29 cellular contexts compared by ENCODE assay signal in the genomic region with DNA sequence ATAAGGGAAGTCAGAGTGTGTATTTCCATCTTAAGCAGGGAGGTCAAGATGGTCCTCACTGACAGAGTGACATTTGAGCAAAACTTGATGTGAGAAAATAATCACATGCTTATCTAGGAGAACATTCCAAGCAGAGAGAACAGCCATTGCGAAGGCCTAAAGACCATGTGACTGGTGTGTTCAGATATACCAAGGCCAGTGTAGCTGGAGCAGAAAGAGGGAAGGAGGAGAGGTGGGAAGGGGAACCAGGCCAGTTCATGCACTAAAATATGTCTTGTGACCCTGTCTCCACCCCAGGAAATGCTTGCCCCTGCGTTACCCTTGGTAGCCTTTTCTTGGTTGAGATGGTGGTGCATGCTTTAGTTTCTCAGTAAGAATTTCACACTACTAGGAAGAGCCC.
"Had no signal": no experiment of that assay in that cellular context is flagged by ENCODE, and none has a peak within 500 bp of the region (broad histone marks: within the 10 kb centered on the region; RNA-seq: fewer than 3 reads in every experiment).

No MANE protein-coding gene starts in this region.

- H3K36me3 ChIP-seq: heart left ventricle, neural progenitor cell, neutrophil, stomach, thyroid gland, transverse colon, upper lobe of left lung, uterus had no signal

- FAIRE-seq: keratinocyte had no signal

- H2AFZ ChIP-seq: neural progenitor cell, parathyroid adenoma had no signal

- H3K27me3 ChIP-seq: heart left ventricle, neural progenitor cell, neutrophil, stomach, testis, thyroid gland, transverse colon, upper lobe of left lung, uterus had no signal

- H3K4me3 ChIP-seq: heart left ventricle, lung, neural progenitor cell, psoas muscle, skin epidermis, stomach, testis, thyroid gland, transverse colon, upper lobe of left lung, uterus had no signal

- ATAC-seq: left cardiac atrium; natural killer cell; psoas muscle; sciatic nerve; stimulated activated naive B cell treated with anti-CD40 and anti-IgM and Interleukin-4, amounts not matched to agents 10 μg/mL and 1 μg/mL and 100 μg/mL, for 72 hours; stimulated activated naive CD8-positive, alpha-beta T cell treated with anti-CD3 and anti-CD28 coated beads, Interleukin-15, Interleukin-2, amounts not matched to agents 100 U/mL and 50 U/mL, for 24 hours had no signal

- DNase-seq: glutamatergic neuron; heart left ventricle; kidney glomerular epithelial cell; left cardiac atrium; mesendoderm; naive B cell; natural killer cell; nephron progenitor cell; occipital lobe; psoas muscle; stimulated activated CD4-positive, alpha-beta T cell treated with anti-CD3 and anti-CD28 coated beads, Interleukin-12 subunit alpha, Interleukin-12 subunit beta, amount 100 ng/mL, for 4 hours; stimulated activated CD4-positive, alpha-beta T cell treated with anti-CD3 and anti-CD28 coated beads, Interleukin-15, amount 100 ng/mL, for 24 hours; stimulated activated CD4-positive, alpha-beta T cell treated with anti-CD3 and anti-CD28 coated beads, Interleukin-2, amount 100 ng/mL, for 24 hours; stimulated activated CD4-positive, alpha-beta T cell treated with anti-CD3 and anti-CD28 coated beads, Interleukin-4, amount 100 ng/mL, for 1 hour; stimulated activated naive B cell treated with anti-CD40 and anti-IgM and Interleukin-4, amounts not matched to agents 10 μg/mL and 1 μg/mL and 100 μg/mL, for 72 hours; stimulated activated naive CD8-positive, alpha-beta T cell treated with anti-CD3 and anti-CD28 coated beads, Interleukin-15, Interleukin-2, amounts not matched to agents 100 U/mL and 50 U/mL, for 24 hours; stomach; testis; thyroid gland; transverse colon; uterus had no signal

- H3K4me2 ChIP-seq: neural progenitor cell had no signal

- H3K27ac ChIP-seq: heart left ventricle, neural progenitor cell, neutrophil, parathyroid adenoma, psoas muscle, skin epidermis, stomach, testis, thyroid gland, transverse colon, upper lobe of left lung, uterus had no signal

- H3K4me1 ChIP-seq: neural progenitor cell, parathyroid adenoma, psoas muscle, testis, thyroid gland, uterus had no signal

- H3K9me3 ChIP-seq: heart left ventricle, neutrophil, psoas muscle, stomach, testis, thyroid gland, transverse colon, upper lobe of left lung, uterus had no signal

- H3K9ac ChIP-seq: neural progenitor cell, parathyroid adenoma had no signal

- H3K79me2 ChIP-seq: parathyroid adenoma had no signal
